In the genomic region with DNA sequence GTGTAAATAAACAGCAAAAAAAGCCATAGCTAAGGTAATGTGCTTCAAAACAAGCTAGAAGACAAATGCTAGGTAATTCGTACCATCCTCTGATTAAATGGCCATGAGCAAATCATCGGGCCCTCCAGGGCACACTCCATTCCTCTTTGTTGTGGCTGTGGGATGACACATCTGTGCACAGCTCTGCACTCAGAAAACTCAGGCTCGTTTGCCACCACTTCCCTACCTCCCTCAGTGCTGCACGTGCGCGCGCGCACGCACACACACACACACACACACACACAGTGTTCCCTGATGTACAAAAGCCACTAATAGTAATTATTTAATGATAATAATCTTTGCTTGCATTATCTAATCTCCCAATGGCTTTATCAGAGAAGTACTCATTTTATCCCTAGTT, we compare ENCODE assay signal across 15 cellular contexts.
"Had no signal": no experiment of that assay in that cellular context is flagged by ENCODE, and none has a peak within 500 bp of the region (broad histone marks: within the 10 kb centered on the region; RNA-seq: fewer than 3 reads in every experiment).

No MANE protein-coding gene starts in this region.

- H3K9me3 ChIP-seq: esophagus muscularis mucosa, gastroesophageal sphincter, mucosa of descending colon, right atrium auricular region, sigmoid colon, suprapubic skin, thyroid gland had no signal

- DNase-seq: effector memory CD4-positive, alpha-beta T cell; glutamatergic neuron; mucosa of descending colon; naive thymus-derived CD8-positive, alpha-beta T cell; posterior cingulate gyrus; sigmoid colon; small intestine; stimulated activated CD4-positive, alpha-beta T cell treated with anti-CD3 and anti-CD28 coated beads, Interleukin-2, amount 100 ng/mL, for 48 hours; stimulated activated naive CD8-positive, alpha-beta T cell treated with anti-CD3 and anti-CD28 coated beads, Interleukin-15, Interleukin-2, amounts not matched to agents 100 U/mL and 50 U/mL, for 24 hours; thyroid gland had no signal

- ATAC-seq: gastroesophageal sphincter; mucosa of descending colon; naive thymus-derived CD8-positive, alpha-beta T cell; stimulated activated naive CD8-positive, alpha-beta T cell treated with anti-CD3 and anti-CD28 coated beads, Interleukin-15, Interleukin-2, amounts not matched to agents 100 U/mL and 50 U/mL, for 24 hours had no signal

- H3K27ac ChIP-seq: epithelial cell of prostate, esophagus muscularis mucosa, gastroesophageal sphincter, right atrium auricular region, sigmoid colon, suprapubic skin, thyroid gland had no signal

- H3K27me3 ChIP-seq: esophagus muscularis mucosa, gastroesophageal sphincter, right atrium auricular region, sigmoid colon, suprapubic skin, thyroid gland had no signal

- H3K4me3 ChIP-seq: esophagus muscularis mucosa, gastroesophageal sphincter, mucosa of descending colon, right atrium auricular region, sigmoid colon, suprapubic skin, thyroid gland had no signal

- H3K36me3 ChIP-seq: esophagus muscularis mucosa, gastroesophageal sphincter, right atrium auricular region, sigmoid colon, suprapubic skin, thyroid gland had no signal

- H3K4me1 ChIP-seq: gastroesophageal sphincter, suprapubic skin had no signal
